24 cellular contexts compared by ENCODE assay signal in the genomic region with DNA sequence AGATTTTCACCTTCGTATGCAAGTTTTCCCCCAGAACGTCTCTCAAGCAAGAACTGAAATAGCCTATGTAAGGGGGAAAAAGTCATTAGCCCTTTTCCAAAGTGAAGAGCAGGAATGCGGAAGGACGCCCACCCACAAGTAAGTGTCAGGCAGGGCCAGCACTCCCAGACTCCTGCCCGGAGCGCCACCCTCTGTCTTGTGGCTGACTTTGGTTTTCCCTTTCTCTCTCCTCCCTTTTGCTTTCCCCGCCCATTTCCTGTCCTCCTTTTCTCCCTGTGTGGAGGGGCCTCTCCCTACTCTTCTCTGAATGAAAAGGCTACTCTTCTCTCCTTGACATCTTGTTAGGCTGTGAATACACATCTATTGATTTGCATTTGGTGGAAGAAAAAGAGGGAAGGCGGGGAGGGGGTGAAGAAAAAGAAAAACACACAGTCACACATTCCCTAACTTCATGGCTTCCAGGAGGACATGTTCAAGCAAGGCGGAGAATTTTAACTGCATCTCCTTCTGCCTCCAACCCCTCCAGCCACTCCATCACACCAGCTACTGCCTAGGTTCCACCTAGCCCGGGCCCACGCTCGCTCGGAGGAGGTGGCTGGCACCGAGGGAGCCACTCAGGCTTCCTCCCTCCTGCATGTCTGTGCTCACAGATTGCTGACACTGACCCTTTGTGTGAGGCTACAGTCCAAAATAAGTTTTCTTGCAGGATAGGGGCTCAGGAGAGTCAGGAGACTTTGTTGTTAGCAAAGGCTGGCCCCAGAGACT. TPM values are rescaled to one million over a fixed set of nuclear protein-coding genes. Genes with fewer than 3 reads are reported as not detected.
DNase-seq lines count a peak whose midpoint lies in the region; ATAC-seq and TF ChIP-seq lines count a peak whose summit lies in the region.
"Had no signal": no experiment of that assay in that cellular context is flagged by ENCODE, and none has a peak within 500 bp of the region (broad histone marks: within the 10 kb centered on the region; RNA-seq: fewer than 3 reads in every experiment).

No MANE protein-coding gene starts in this region.

- intact Hi-C loops in Right ventricle myocardium inferior (cut with DNase I): no loop called here
- intact Hi-C loops in activated T-helper 1 cell treated with anti-CD3 and anti-CD28 coated beads, Interleukin-12 subunit alpha, Interleukin-12 subunit beta, Interleukin-2, Interleukin-4 antibody, amounts not matched to agents 30 ng/mL and 10 ng/mL and 1 ng/mL, durations not matched to agents 14 hours and 24 hours and 36 hours (cut with micrococcal nuclease): no loop called here

- peak overlapping the region; percentile 91 for H3K27ac ChIP-seq in GM23338 (ENCODE audit: low read depth)
- peak overlapping the region; percentile 77 for H3K27ac ChIP-seq in iPS-18a (ENCODE audit: low read length)
- H3K27ac ChIP-seq: BLaER1 treated with 17β-estradiol and CSF1 and Interleukin-3, amounts not matched to agents 10 nM and 100 nM; upper lobe of left lung; WERI-Rb-1 had no signal

- H3K9me3 Mint-ChIP-seq in GM23338 (peaks cover 3% of the 10 kb centered on the region; the same call in 2 of the 3 replicates), chondrocyte (ENCODE audit: low read depth) (no peaks in the 10 kb centered on the region)
- no peaks in the 10 kb centered on the region for H3K9me3 Mint-ChIP-seq in activated T-helper 1 cell treated with anti-CD3 and anti-CD28 coated beads, Interleukin-12 subunit alpha, Interleukin-12 subunit beta, Interleukin-2, Interleukin-4 antibody, amounts not matched to agents 30 ng/mL and 10 ng/mL and 1 ng/mL, durations not matched to agents 14 hours and 24 hours and 36 hours
- H3K9me3 Mint-ChIP-seq: activated T-helper 2 cell treated with anti-CD3 and anti-CD28 coated beads, Interferon-gamma antibody, Interleukin-2, Interleukin-4, amounts not matched to agents 10 μg/mL and 5 μg/mL and 100 μg/mL, durations not matched to agents 14 hours and 24 hours and 36 hours; T-helper 2 cell treated with Interferon-gamma antibody and Interleukin-4, amounts not matched to agents 5 μg/mL and 100 μg/mL, for 36 hours had no signal

- H3K79me2 ChIP-seq in GM23338 (replicated peaks; ENCODE audit: insufficient read depth): no peaks in the 10 kb centered on the region

- H3K9me2 ChIP-seq in GM23338 (ENCODE audit: insufficient read depth): no peaks in the 10 kb centered on the region

- peak; percentile 51 to 73 for TF ChIP-seq CTCF in GM23338 (conservative IDR thresholded peaks at IDR 0.05; ENCODE audit: low read depth in 2 of 2)
- TF ChIP-seq CTCF in chondrocyte (IDR thresholded peaks at IDR 0.05): peak; percentile 19

- no peaks in the 10 kb centered on the region for H4K20me1 ChIP-seq in GM23338 (replicated peaks; ENCODE audit: insufficient read depth)
- H4K20me1 ChIP-seq: BLaER1 treated with 17β-estradiol and CSF1 and Interleukin-3, amounts not matched to agents 10 nM and 100 nM had no signal

- peak overlapping the region; percentile 26 for H3K4me3 ChIP-seq in GM23338
- H3K4me3 ChIP-seq in iPS-18a (ENCODE audit: low read length): peak overlapping the region; percentile 25
- peak overlapping the region; percentile 29 for H3K4me3 ChIP-seq in neuron (ENCODE audit: low read length)
- H3K4me3 ChIP-seq: BLaER1 treated with 17β-estradiol and CSF1 and Interleukin-3, amounts not matched to agents 10 nM and 100 nM; upper lobe of left lung had no signal

- H3K27me3 Mint-ChIP-seq in GM23338 (ENCODE audit: insufficient read depth, low read depth, poor library complexity) (peaks cover 13% of the 10 kb centered on the region), chondrocyte (ENCODE audit: low read depth) (peaks cover 9% of the 10 kb centered on the region)
- no peaks in the 10 kb centered on the region for H3K27me3 Mint-ChIP-seq in activated T-helper 1 cell treated with anti-CD3 and anti-CD28 coated beads, Interleukin-12 subunit alpha, Interleukin-12 subunit beta, Interleukin-2, Interleukin-4 antibody, amounts not matched to agents 30 ng/mL and 10 ng/mL and 1 ng/mL, durations not matched to agents 14 hours and 24 hours and 36 hours (ENCODE audit: insufficient read depth)
- H3K27me3 Mint-ChIP-seq: activated naive CD8-positive, alpha-beta T cell had no signal

- H3K4me1 ChIP-seq in GM23338 (ENCODE audit: insufficient read depth): peaks cover 58% of the 10 kb centered on the region
- H3K4me1 ChIP-seq in iPS-18a (ENCODE audit: control insufficient read depth, low read depth, low read length): peaks cover 49% of the 10 kb centered on the region
- H3K4me1 ChIP-seq in neuron (ENCODE audit: insufficient read depth, low read length): peaks cover 36% of the 10 kb centered on the region
- H3K4me1 ChIP-seq: upper lobe of left lung had no signal

- peak overlapping the region; percentile 54; the same call in 2 of the 3 replicates for H3K4me3 Mint-ChIP-seq in GM23338
- no peak overlapping the region for H3K4me3 Mint-ChIP-seq in chondrocyte (ENCODE audit: unreplicated experiment)
- no peak overlapping the region for H3K4me3 Mint-ChIP-seq in activated T-helper 1 cell treated with anti-CD3 and anti-CD28 coated beads, Interleukin-12 subunit alpha, Interleukin-12 subunit beta, Interleukin-2, Interleukin-4 antibody, amounts not matched to agents 30 ng/mL and 10 ng/mL and 1 ng/mL, durations not matched to agents 14 hours and 24 hours and 36 hours
- H3K4me3 Mint-ChIP-seq: activated naive CD8-positive, alpha-beta T cell; T-helper 2 cell treated with Interferon-gamma antibody and Interleukin-4, amounts not matched to agents 5 μg/mL and 100 μg/mL, for 36 hours had no signal

- DNase-seq in GM23338 (ENCODE audit: low spot score) (peak; percentile 98), chondrocyte (ENCODE audit: low spot score) (no peak), left lobe of liver (ENCODE audit: low spot score) (no peak), HK-2 (ENCODE audit: unreplicated experiment) (no peak), Right ventricle myocardium inferior (ENCODE audit: missing footprints) (no peak)
- no peak for DNase-seq in activated T-helper 1 cell treated with anti-CD3 and anti-CD28 coated beads, Interleukin-12 subunit alpha, Interleukin-12 subunit beta, Interleukin-2, Interleukin-4 antibody, amounts not matched to agents 30 ng/mL and 10 ng/mL and 1 ng/mL, durations not matched to agents 14 hours and 24 hours and 36 hours (ENCODE audit: low spot score)
- DNase-seq: activated CD4-positive, alpha-beta T cell treated with anti-CD3 and anti-CD28 coated beads, Interleukin-2, amount 50 U/mL, for 1 hour; cerebellar nuclear complex; DND-41; NCI-H1417 treated with DMSO at 0.1 percent for 48 hours; NCI-H524; right cardiac atrium; RPMI8226; stimulated activated CD4-positive, alpha-beta T cell treated with anti-CD3 and anti-CD28 coated beads, Interleukin-15, amount 100 ng/mL, for 24 hours; stimulated activated CD8-positive, alpha-beta memory T cell treated with anti-CD3 and anti-CD28 coated beads, Interleukin-4, amount 100 ng/mL, for 48 hours; WERI-Rb-1 had no signal

- peak; percentile 95 for ATAC-seq in GM23338
- no peak for ATAC-seq in left lobe of liver
- ATAC-seq in Right ventricle myocardium inferior: no peak
- ATAC-seq: right cardiac atrium, SK-N-SH treated with all-trans-retinoic acid at 6 μM for 48 hours had no signal

- peak overlapping the region; percentile 50 for H3K4me2 ChIP-seq in GM23338
- H3K4me2 ChIP-seq: BLaER1 treated with 17β-estradiol and CSF1 and Interleukin-3, amounts not matched to agents 10 nM and 100 nM had no signal

- H3K36me3 ChIP-seq in GM23338 (ENCODE audit: insufficient read depth) (no peaks in the 10 kb centered on the region), iPS-18a (ENCODE audit: control insufficient read depth, low read depth, low read length) (no peaks in the 10 kb centered on the region), neuron (ENCODE audit: insufficient read depth, low read length) (no peaks in the 10 kb centered on the region)
- H3K36me3 ChIP-seq: BLaER1 treated with 17β-estradiol and CSF1 and Interleukin-3, amounts not matched to agents 10 nM and 100 nM; upper lobe of left lung; WERI-Rb-1 had no signal

- H3K27ac Mint-ChIP-seq in GM23338 (peak overlapping the region; percentile 95), chondrocyte (ENCODE audit: unreplicated experiment) (no peak overlapping the region)
- no peak overlapping the region for H3K27ac Mint-ChIP-seq in activated T-helper 1 cell treated with anti-CD3 and anti-CD28 coated beads, Interleukin-12 subunit alpha, Interleukin-12 subunit beta, Interleukin-2, Interleukin-4 antibody, amounts not matched to agents 30 ng/mL and 10 ng/mL and 1 ng/mL, durations not matched to agents 14 hours and 24 hours and 36 hours
- H3K27ac Mint-ChIP-seq: activated naive CD8-positive, alpha-beta T cell; activated T-helper 2 cell treated with anti-CD3 and anti-CD28 coated beads, Interferon-gamma antibody, Interleukin-2, Interleukin-4, amounts not matched to agents 10 μg/mL and 5 μg/mL and 100 μg/mL, durations not matched to agents 14 hours and 24 hours and 36 hours; T-helper 2 cell treated with Interferon-gamma antibody and Interleukin-4, amounts not matched to agents 5 μg/mL and 100 μg/mL, for 36 hours had no signal

- H3K27me3 ChIP-seq in GM23338 (ENCODE audit: insufficient read depth) (no peaks in the 10 kb centered on the region), iPS-18a (ENCODE audit: control insufficient read depth, insufficient read depth, low read length) (no peaks in the 10 kb centered on the region), neuron (ENCODE audit: insufficient read depth, low read length) (no peaks in the 10 kb centered on the region)
- H3K27me3 ChIP-seq: BLaER1 treated with 17β-estradiol and CSF1 and Interleukin-3, amounts not matched to agents 10 nM and 100 nM; upper lobe of left lung had no signal

- H2AFZ ChIP-seq in GM23338: no peak overlapping the region
- H2AFZ ChIP-seq in neuron (ENCODE audit: low read depth, low read length): peak overlapping the region; percentile 75

- peaks cover 63% of the 10 kb centered on the region for H3K4me1 Mint-ChIP-seq in GM23338
- H3K4me1 Mint-ChIP-seq in chondrocyte (ENCODE audit: low read depth): peaks cover 5% of the 10 kb centered on the region
- H3K4me1 Mint-ChIP-seq in activated T-helper 1 cell treated with anti-CD3 and anti-CD28 coated beads, Interleukin-12 subunit alpha, Interleukin-12 subunit beta, Interleukin-2, Interleukin-4 antibody, amounts not matched to agents 30 ng/mL and 10 ng/mL and 1 ng/mL, durations not matched to agents 14 hours and 24 hours and 36 hours (ENCODE audit: low read depth): no peaks in the 10 kb centered on the region

- H3K36me3 Mint-ChIP-seq in GM23338 (ENCODE audit: low read depth) (peaks cover 7% of the 10 kb centered on the region; the same call in 2 of the 3 replicates), chondrocyte (ENCODE audit: low read depth) (no peaks in the 10 kb centered on the region)
- no peaks in the 10 kb centered on the region for H3K36me3 Mint-ChIP-seq in activated T-helper 1 cell treated with anti-CD3 and anti-CD28 coated beads, Interleukin-12 subunit alpha, Interleukin-12 subunit beta, Interleukin-2, Interleukin-4 antibody, amounts not matched to agents 30 ng/mL and 10 ng/mL and 1 ng/mL, durations not matched to agents 14 hours and 24 hours and 36 hours (ENCODE audit: low read depth)
- H3K36me3 Mint-ChIP-seq: activated naive CD8-positive, alpha-beta T cell had no signal

- peaks cover 12% of the 10 kb centered on the region for H3F3A ChIP-seq in GM23338 (replicated peaks; ENCODE audit: low read depth)

- H3K9me3 ChIP-seq in iPS-18a (ENCODE audit: control insufficient read depth, low read depth, low read length) (no peaks in the 10 kb centered on the region), neuron (ENCODE audit: low read length) (no peaks in the 10 kb centered on the region)
- H3K9me3 ChIP-seq: BLaER1 treated with 17β-estradiol and CSF1 and Interleukin-3, amounts not matched to agents 10 nM and 100 nM; upper lobe of left lung had no signal

- peak overlapping the region; percentile 35 for H3K9ac ChIP-seq in iPS-18a (ENCODE audit: low read length)
- H3K9ac ChIP-seq: BLaER1 treated with 17β-estradiol and CSF1 and Interleukin-3, amounts not matched to agents 10 nM and 100 nM had no signal

RNA-seq across cellular contexts. Expression of a gene that starts 9.2 kb away (rescaled TPM):
- 2.4 and 4.4 TPM in 2 replicates for total RNA-seq in GM23338 (2014; rRNA removed; shearing (Covaris generic))
- 0.68 and 1.2 TPM in 2 replicates for polyA plus RNA-seq in GM23338 (2016; fragmentation: Nextera tagmentation; extraction: Ambion mirVana)
- total RNA-seq in chondrocyte (0.73 to 3.3 TPM (median 2.7 TPM) in 3 replicates), left lobe of liver (0.05 TPM), Right ventricle myocardium inferior (0.05 TPM)
- not detected in 2 replicates for total RNA-seq in activated T-helper 1 cell treated with anti-CD3 and anti-CD28 coated beads, Interleukin-12 subunit alpha, Interleukin-12 subunit beta, Interleukin-2, Interleukin-4 antibody, amounts not matched to agents 30 ng/mL and 10 ng/mL and 1 ng/mL, durations not matched to agents 14 hours and 24 hours and 36 hours
- total RNA-seq: activated T-helper 2 cell treated with anti-CD3 and anti-CD28 coated beads, Interferon-gamma antibody, Interleukin-2, Interleukin-4, amounts not matched to agents 10 μg/mL and 5 μg/mL and 100 μg/mL, durations not matched to agents 14 hours and 24 hours and 36 hours had no signal
